In the genomic region with DNA sequence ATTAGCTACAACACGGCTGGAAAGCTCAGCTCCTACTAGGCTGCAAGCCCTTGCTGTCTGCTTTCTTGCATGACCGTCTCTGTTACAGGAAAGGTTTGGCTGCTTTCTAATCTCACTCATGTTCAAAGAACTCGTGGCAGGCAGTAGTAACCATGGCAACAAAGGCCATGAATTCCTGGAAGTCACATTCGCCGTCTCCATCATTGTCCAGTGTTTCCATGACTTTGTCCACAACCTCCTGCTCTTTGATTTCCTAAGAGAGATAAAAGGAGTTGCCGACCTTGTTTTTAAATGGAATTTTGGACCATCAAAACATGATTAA, we compare ENCODE assay signal across 1 cellular context.
TF ChIP-seq lines count a peak whose summit lies in the region.

No MANE protein-coding gene starts in this region.

TF ChIP-seq in SK-N-SH, 30 proteins besides CTCF, POLR2A, EP300 and RAD21 (continued from another document):
- TF ChIP-seq, protein P1, sequence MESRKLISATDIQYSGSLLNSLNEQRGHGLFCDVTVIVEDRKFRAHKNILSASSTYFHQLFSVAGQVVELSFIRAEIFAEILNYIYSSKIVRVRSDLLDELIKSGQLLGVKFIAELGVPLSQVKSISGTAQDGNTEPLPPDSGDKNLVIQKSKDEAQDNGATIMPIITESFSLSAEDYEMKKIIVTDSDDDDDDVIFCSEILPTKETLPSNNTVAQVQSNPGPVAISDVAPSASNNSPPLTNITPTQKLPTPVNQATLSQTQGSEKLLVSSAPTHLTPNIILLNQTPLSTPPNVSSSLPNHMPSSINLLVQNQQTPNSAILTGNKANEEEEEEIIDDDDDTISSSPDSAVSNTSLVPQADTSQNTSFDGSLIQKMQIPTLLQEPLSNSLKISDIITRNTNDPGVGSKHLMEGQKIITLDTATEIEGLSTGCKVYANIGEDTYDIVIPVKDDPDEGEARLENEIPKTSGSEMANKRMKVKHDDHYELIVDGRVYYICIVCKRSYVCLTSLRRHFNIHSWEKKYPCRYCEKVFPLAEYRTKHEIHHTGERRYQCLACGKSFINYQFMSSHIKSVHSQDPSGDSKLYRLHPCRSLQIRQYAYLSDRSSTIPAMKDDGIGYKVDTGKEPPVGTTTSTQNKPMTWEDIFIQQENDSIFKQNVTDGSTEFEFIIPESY (IDR thresholded peaks at IDR 0.05; ENCODE audit: borderline replicate concordance, low read depth): no peak
- TF ChIP-seq FOXM1 (IDR thresholded peaks at IDR 0.05; ENCODE audit: low read depth): no peak
- TF ChIP-seq, protein P2, sequence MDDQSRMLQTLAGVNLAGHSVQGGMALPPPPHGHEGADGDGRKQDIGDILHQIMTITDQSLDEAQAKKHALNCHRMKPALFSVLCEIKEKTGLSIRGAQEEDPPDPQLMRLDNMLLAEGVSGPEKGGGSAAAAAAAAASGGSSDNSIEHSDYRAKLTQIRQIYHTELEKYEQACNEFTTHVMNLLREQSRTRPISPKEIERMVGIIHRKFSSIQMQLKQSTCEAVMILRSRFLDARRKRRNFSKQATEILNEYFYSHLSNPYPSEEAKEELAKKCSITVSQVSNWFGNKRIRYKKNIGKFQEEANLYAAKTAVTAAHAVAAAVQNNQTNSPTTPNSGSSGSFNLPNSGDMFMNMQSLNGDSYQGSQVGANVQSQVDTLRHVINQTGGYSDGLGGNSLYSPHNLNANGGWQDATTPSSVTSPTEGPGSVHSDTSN (IDR thresholded peaks at IDR 0.05): peak; percentile 11; the same call in 1 of the 2 replicates
- 0 out of 2 replicates have a peak, but pooled peaks have one; percentile 10 for TF ChIP-seq TCF12 (IDR thresholded peaks at IDR 0.05)
- TF ChIP-seq MXI1 (IDR thresholded peaks at IDR 0.05; ENCODE audit: low read depth, low read length): peak; percentile 66
- no peak for TF ChIP-seq CHD2 (IDR thresholded peaks at IDR 0.05; ENCODE audit: low read length, partially characterized antibody)
- no peak for TF ChIP-seq NFIC (IDR thresholded peaks at IDR 0.05; ENCODE audit: borderline replicate concordance)
- TF ChIP-seq TEAD4 (IDR thresholded peaks at IDR 0.05; ENCODE audit: borderline replicate concordance, insufficient read depth): no peak
- no peak for TF ChIP-seq ELF1 (IDR thresholded peaks at IDR 0.05)
- 0 out of 2 replicates have a peak, but pooled peaks have one; percentile 24 for TF ChIP-seq SIN3A (IDR thresholded peaks at IDR 0.05; ENCODE audit: borderline replicate concordance, low read depth, low read length)
- TF ChIP-seq GATA2 (CRISPR knock-in tag; IDR thresholded peaks at IDR 0.05): no peak
- TF ChIP-seq, protein P3, sequence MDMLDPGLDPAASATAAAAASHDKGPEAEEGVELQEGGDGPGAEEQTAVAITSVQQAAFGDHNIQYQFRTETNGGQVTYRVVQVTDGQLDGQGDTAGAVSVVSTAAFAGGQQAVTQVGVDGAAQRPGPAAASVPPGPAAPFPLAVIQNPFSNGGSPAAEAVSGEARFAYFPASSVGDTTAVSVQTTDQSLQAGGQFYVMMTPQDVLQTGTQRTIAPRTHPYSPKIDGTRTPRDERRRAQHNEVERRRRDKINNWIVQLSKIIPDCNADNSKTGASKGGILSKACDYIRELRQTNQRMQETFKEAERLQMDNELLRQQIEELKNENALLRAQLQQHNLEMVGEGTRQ (IDR thresholded peaks at IDR 0.05; ENCODE audit: borderline replicate concordance, low read depth, low read length): no peak
- no peak for TF ChIP-seq RXRA (IDR thresholded peaks at IDR 0.05; ENCODE audit: borderline replicate concordance, low read depth)
- TF ChIP-seq POLR2AphosphoS5 (IDR thresholded peaks at IDR 0.05; ENCODE audit: low read depth, low read length): 0 out of 2 replicates have a peak, but pooled peaks have one; percentile 28
- TF ChIP-seq REST (IDR thresholded peaks at IDR 0.05; ENCODE audit: low read depth, low read length): no peak
- no peak for TF ChIP-seq FOXJ3 (CRISPR knock-in tag; IDR thresholded peaks at IDR 0.05)
- no peak for TF ChIP-seq MEF2A (IDR thresholded peaks at IDR 0.05; ENCODE audit: borderline replicate concordance, low read depth)
